ENCODE assay signal across 8 cellular contexts in genomic region chrX:9785944-9786741, GRCh38. TPM values are rescaled to one million over a fixed set of nuclear protein-coding genes. Genes with fewer than 3 reads are reported as not detected.
DNase-seq lines count a peak whose midpoint lies in the region; ATAC-seq and TF ChIP-seq lines count a peak whose summit lies in the region.

A gene with protein sequence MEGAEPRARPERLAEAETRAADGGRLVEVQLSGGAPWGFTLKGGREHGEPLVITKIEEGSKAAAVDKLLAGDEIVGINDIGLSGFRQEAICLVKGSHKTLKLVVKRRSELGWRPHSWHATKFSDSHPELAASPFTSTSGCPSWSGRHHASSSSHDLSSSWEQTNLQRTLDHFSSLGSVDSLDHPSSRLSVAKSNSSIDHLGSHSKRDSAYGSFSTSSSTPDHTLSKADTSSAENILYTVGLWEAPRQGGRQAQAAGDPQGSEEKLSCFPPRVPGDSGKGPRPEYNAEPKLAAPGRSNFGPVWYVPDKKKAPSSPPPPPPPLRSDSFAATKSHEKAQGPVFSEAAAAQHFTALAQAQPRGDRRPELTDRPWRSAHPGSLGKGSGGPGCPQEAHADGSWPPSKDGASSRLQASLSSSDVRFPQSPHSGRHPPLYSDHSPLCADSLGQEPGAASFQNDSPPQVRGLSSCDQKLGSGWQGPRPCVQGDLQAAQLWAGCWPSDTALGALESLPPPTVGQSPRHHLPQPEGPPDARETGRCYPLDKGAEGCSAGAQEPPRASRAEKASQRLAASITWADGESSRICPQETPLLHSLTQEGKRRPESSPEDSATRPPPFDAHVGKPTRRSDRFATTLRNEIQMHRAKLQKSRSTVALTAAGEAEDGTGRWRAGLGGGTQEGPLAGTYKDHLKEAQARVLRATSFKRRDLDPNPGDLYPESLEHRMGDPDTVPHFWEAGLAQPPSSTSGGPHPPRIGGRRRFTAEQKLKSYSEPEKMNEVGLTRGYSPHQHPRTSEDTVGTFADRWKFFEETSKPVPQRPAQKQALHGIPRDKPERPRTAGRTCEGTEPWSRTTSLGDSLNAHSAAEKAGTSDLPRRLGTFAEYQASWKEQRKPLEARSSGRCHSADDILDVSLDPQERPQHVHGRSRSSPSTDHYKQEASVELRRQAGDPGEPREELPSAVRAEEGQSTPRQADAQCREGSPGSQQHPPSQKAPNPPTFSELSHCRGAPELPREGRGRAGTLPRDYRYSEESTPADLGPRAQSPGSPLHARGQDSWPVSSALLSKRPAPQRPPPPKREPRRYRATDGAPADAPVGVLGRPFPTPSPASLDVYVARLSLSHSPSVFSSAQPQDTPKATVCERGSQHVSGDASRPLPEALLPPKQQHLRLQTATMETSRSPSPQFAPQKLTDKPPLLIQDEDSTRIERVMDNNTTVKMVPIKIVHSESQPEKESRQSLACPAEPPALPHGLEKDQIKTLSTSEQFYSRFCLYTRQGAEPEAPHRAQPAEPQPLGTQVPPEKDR (N-terminal part only) (plus strand): TSS chrX:9786429. CDS start chrX:9786546, 117 bp downstream.

- H3K9me3 ChIP-seq in PC-3 (ENCODE audit: low read length) (no peaks in the 10 kb centered on the region), esophagus muscularis mucosa (no peaks in the 10 kb centered on the region), neural progenitor cell (ENCODE audit: low read depth) (peaks cover 4% of the 10 kb centered on the region), OCI-LY7 (ENCODE audit: low read length) (no peaks in the 10 kb centered on the region)

- CTCF ChIA-PET in Calu3 (lab: Charles Lee) (interaction anchor here (0.6 kb wide), 1 partner anchor 64 kb away, joined by 4 read pairs; no protein-coding TSS in a partner anchor), PC-3 (lab: Charles Lee) (no interaction called here), OCI-LY7 (lab: Charles Lee; ENCODE audit: unreplicated experiment) (no interaction called here)

- POLR2A ChIA-PET in PC-3 (lab: Charles Lee; ENCODE audit: unreplicated experiment) (no interaction called here), OCI-LY7 (lab: Charles Lee) (no interaction called here)

- TF ChIP-seq EP300 in esophagus muscularis mucosa (IDR thresholded peaks at IDR 0.05), result no peak

- peak; percentile 45 for ATAC-seq in PC-3
- ATAC-seq in HG02588 (IDR thresholded peaks at IDR 0.05; ENCODE audit: unreplicated experiment), result no peak

- peak within 1 kb of the TSS; percentile 95 for H3K4me3 ChIP-seq in PC-3 (ENCODE audit: low read length)
- peak within 1 kb of the TSS; percentile 51 to 60 (median 52) for H3K4me3 ChIP-seq in esophagus muscularis mucosa
- peak within 1 kb of the TSS; percentile 80 for H3K4me3 ChIP-seq in neural progenitor cell
- no peak within 1 kb of the TSS for H3K4me3 ChIP-seq in OCI-LY7 (ENCODE audit: low read depth, low read length, poor library complexity, severe bottlenecking)

- H3K36me3 Mint-ChIP-seq in Calu3 (ENCODE audit: insufficient read depth, unreplicated experiment) (peaks cover 22% of the 10 kb centered on the region), neural progenitor cell (no peaks in the 10 kb centered on the region)

- H3K36me3 ChIP-seq in PC-3 (ENCODE audit: low read depth, low read length), result no peaks in the 10 kb centered on the region
- H3K36me3 ChIP-seq in esophagus muscularis mucosa, result no peaks in the 10 kb centered on the region
- H3K36me3 ChIP-seq in neural progenitor cell, result no peaks in the 10 kb centered on the region
- no peaks in the 10 kb centered on the region for H3K36me3 ChIP-seq in OCI-LY7 (ENCODE audit: insufficient read depth, low read length)

- no peak for TF ChIP-seq CTCF in Calu3 (IDR thresholded peaks at IDR 0.05; ENCODE audit: unreplicated experiment)
- TF ChIP-seq CTCF in PC-3 (conservative IDR thresholded peaks at IDR 0.05; ENCODE audit: low read depth, low read length), result no peak
- TF ChIP-seq CTCF in esophagus muscularis mucosa (IDR thresholded peaks at IDR 0.05), result no peak
- no peak for TF ChIP-seq CTCF in neural progenitor cell (IDR thresholded peaks at IDR 0.05)
- TF ChIP-seq CTCF in OCI-LY7 (conservative IDR thresholded peaks at IDR 0.05; ENCODE audit: low read length), result no peak

- H3K4me3 Mint-ChIP-seq in Calu3 (ENCODE audit: low read depth, unreplicated experiment) (peak within 1 kb of the TSS; percentile 70), neural progenitor cell (peak within 1 kb of the TSS; percentile 98)

- H3K27ac ChIP-seq in PC-3 (ENCODE audit: low read length), result no peak within 1 kb of the TSS
- H3K27ac ChIP-seq in esophagus muscularis mucosa (replicated peaks in 1 of 4), result peak within 1 kb of the TSS in 1 of 4 donors; percentile 26
- H3K27ac ChIP-seq in neural progenitor cell, result no peak within 1 kb of the TSS
- H3K27ac ChIP-seq in OCI-LY7 (ENCODE audit: low read depth, low read length, poor library complexity, severe bottlenecking), result no peak within 1 kb of the TSS

- H3K27me3 Mint-ChIP-seq in Calu3 (ENCODE audit: unreplicated experiment) (no peaks in the 10 kb centered on the region), neural progenitor cell (ENCODE audit: insufficient read depth, low read depth) (peaks cover 4% of the 10 kb centered on the region)

- H3K27ac Mint-ChIP-seq in Calu3 (ENCODE audit: unreplicated experiment) (no peak within 1 kb of the TSS), neural progenitor cell (peak within 1 kb of the TSS; percentile 95)

- intact Hi-C loops in Calu3 (cut with micrococcal nuclease; ENCODE audit: unreplicated experiment) (loop anchor here (5.0 to 10.0 kb wide), 2 partner anchors 59 to 81 kb away; no protein-coding TSS in a partner anchor), PC-3 (cut with micrococcal nuclease) (loop anchor here (5.0 to 10.0 kb wide), 2 partner anchors 59 to 86 kb away; no protein-coding TSS in a partner anchor), esophagus muscularis mucosa (cut with DNase I) (no loop called here), OCI-LY7 (cut with micrococcal nuclease; ENCODE audit: unreplicated experiment) (no loop called here)

- no peaks in the 10 kb centered on the region for H3K9me3 Mint-ChIP-seq in Calu3 (ENCODE audit: low read depth, unreplicated experiment)
- H3K9me3 Mint-ChIP-seq in neural progenitor cell, result peaks cover 8% of the 10 kb centered on the region

- H4K20me1 ChIP-seq in PC-3 (ENCODE audit: low read length) (no peaks in the 10 kb centered on the region), neural progenitor cell (ENCODE audit: low read depth) (peaks cover 16% of the 10 kb centered on the region), OCI-LY7 (ENCODE audit: insufficient read depth, low read length) (no peaks in the 10 kb centered on the region)

- H2AFZ ChIP-seq in PC-3 (ENCODE audit: low read length) (peak within 1 kb of the TSS; percentile 81), neural progenitor cell (replicated peaks) (no peak within 1 kb of the TSS), OCI-LY7 (ENCODE audit: low read length) (no peak within 1 kb of the TSS)

- no peaks in the 10 kb centered on the region for H3K27me3 ChIP-seq in PC-3 (ENCODE audit: low read length)
- H3K27me3 ChIP-seq in esophagus muscularis mucosa, result peaks cover 0 to 17% (median 6%) of the 10 kb centered on the region in 4 donors
- no peaks in the 10 kb centered on the region for H3K27me3 ChIP-seq in neural progenitor cell

- H3K4me2 ChIP-seq in PC-3 (ENCODE audit: low read length) (peak within 1 kb of the TSS; percentile 87), neural progenitor cell (peak within 1 kb of the TSS; percentile 75), OCI-LY7 (ENCODE audit: low read length) (no peak within 1 kb of the TSS)

- H3K4me1 Mint-ChIP-seq in Calu3 (ENCODE audit: low read depth, unreplicated experiment) (peaks cover 22% of the 10 kb centered on the region), neural progenitor cell (peaks cover 32% of the 10 kb centered on the region)

- no peak for TF ChIP-seq POLR2A in esophagus muscularis mucosa (IDR thresholded peaks at IDR 0.05; ENCODE audit: low read depth)

- H3K4me1 ChIP-seq in PC-3 (ENCODE audit: insufficient read depth, low read length) (peaks cover 33% of the 10 kb centered on the region), esophagus muscularis mucosa (peaks cover 0 to 20% (median 11%) of the 10 kb centered on the region in 4 donors), neural progenitor cell (peaks cover 19% of the 10 kb centered on the region), OCI-LY7 (ENCODE audit: insufficient read depth, low read length, poor library complexity, severe bottlenecking) (no peaks in the 10 kb centered on the region)

- H3K9ac ChIP-seq in PC-3 (ENCODE audit: low read length) (peak within 1 kb of the TSS; percentile 26; the same call in 1 of the 2 replicates), neural progenitor cell (peak within 1 kb of the TSS; percentile 12)

- H3K79me2 ChIP-seq in PC-3 (ENCODE audit: low read length), result peaks cover 39% of the 10 kb centered on the region
- peaks cover 64% of the 10 kb centered on the region for H3K79me2 ChIP-seq in neural progenitor cell (ENCODE audit: low read depth)
- no peaks in the 10 kb centered on the region for H3K79me2 ChIP-seq in OCI-LY7 (ENCODE audit: insufficient read depth, low read depth, low read length)

- H3K9me2 ChIP-seq in PC-3 (replicated peaks; ENCODE audit: low read length), result no peaks in the 10 kb centered on the region
- H3K9me2 ChIP-seq in OCI-LY7 (ENCODE audit: insufficient read depth, low read length), result no peaks in the 10 kb centered on the region

- whole genome bisulfite sequencing in esophagus muscularis mucosa, result 25% methylated on average over 12 of the region's 123 CpGs

- BruUV-seq in Calu3 (replicated peaks; lab: Mats Ljungman, UMichigan) (no TSS peak), PC-3 (replicated peaks; lab: Mats Ljungman, UMichigan) (no TSS peak), OCI-LY7 (replicated peaks; lab: Mats Ljungman, UMichigan) (no TSS peak)

- H3F3A ChIP-seq in PC-3 (ENCODE audit: low read length, unreplicated experiment) (no peaks in the 10 kb centered on the region), neural progenitor cell (ENCODE audit: low read depth) (no peaks in the 10 kb centered on the region)

- DNase-seq in Calu3 (peak; percentile 50), PC-3 (peak; percentile 23), esophagus muscularis mucosa (ENCODE audit: extremely low spot score) (no peak), neural progenitor cell (ENCODE audit: low spot score) (peak; percentile 73), kidney glomerular epithelial cell (lab: John Stamatoyannopoulos, UW) (no peak), NCI-H2029 treated with DMSO at 0.1 percent for 48 hours (lab: John Stamatoyannopoulos, UW) (no peak), OCI-LY7 (ENCODE audit: low spot score) (no peak)

RNA-seq across cellular contexts. Expression of the gene that starts here (rescaled TPM):
- total RNA-seq in Calu3 (2022) (14.1 and 15.3 TPM in 2 replicates), PC-3 (2014; rRNA removed) (6.5 and 8.6 TPM in 2 replicates), esophagus muscularis mucosa (1 to 10 TPM in 3 of 4 donors, under 1 TPM in 1; 0.42 to 2.7 (median 1.4) TPM), neural progenitor cell (ENCODE audit: low replicate concordance) (9.1 and 11.8 TPM in 2 replicates), OCI-LY7 (2022) (not detected in 2 replicates)
- total RNA-seq in OCI-LY7 (2014; rRNA removed; shearing (Covaris generic)), result not detected in 2 replicates

Comparison
In these comparisons a context has a peak if more than half of its experiments do, and no peak if none do; other contexts are left out.
1. DNase-seq: peak in Calu3 (single experiment), PC-3 (single experiment) and neural progenitor cell (single experiment); none in esophagus muscularis mucosa (single experiment), kidney glomerular epithelial cell (single experiment), NCI-H2029 treated with DMSO at 0.1 percent for 48 hours (single experiment) and OCI-LY7 (single experiment).
2. intact Hi-C loops: an anchor here in Calu3 (5.0 to 10.0 kb wide) and PC-3 (5.0 to 10.0 kb wide); none called in esophagus muscularis mucosa and OCI-LY7.